8 cellular contexts compared by ENCODE assay signal in the genomic region with DNA sequence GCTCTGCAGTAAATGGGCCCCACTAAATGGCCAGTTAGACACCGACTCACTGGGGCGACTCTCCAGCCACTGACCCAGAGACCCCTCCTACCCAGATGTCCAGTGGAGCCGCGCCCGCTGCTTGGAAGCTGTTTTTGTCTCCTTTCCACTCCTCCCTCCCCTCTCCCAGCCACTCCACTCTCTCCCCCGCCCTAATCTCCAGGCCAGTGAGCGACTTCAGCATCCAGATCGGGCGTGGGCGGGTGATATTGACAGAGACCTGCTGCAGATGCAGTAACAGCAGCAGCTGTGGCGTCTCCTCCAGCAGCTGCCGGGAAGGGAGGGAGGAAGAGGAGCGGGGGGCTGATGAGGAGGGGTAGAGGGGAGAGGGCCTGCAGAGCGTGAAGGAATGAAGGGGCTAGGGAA. TPM values are rescaled to one million over a fixed set of nuclear protein-coding genes. Genes with fewer than 3 reads are reported as not detected.
DNase-seq lines count a peak whose midpoint lies in the region; ATAC-seq and TF ChIP-seq lines count a peak whose summit lies in the region.

Gene SCN7A (minus strand): TSS at position 110 of the 405 bp plus-strand sequence. CDS start 16,553 bp downstream, outside the sequence.

- TF ChIP-seq POLR2A in breast epithelium (IDR thresholded peaks at IDR 0.05), result no peak

- H3K27ac ChIP-seq in breast epithelium (no peak within 1 kb of the TSS), left lung (no peak within 1 kb of the TSS)

- POLR2A ChIA-PET in activated CD4-positive, alpha-beta T cell treated with anti-CD3 and anti-CD28 coated beads for 36 hours (lab: Charles Lee), result interaction anchor here (0.6 kb wide), 1 partner anchor 555 kb away, joined by 3 read pairs; no protein-coding TSS in a partner anchor

- H3K9me3 ChIP-seq in breast epithelium, result no peaks in the 10 kb centered on the region
- no peaks in the 10 kb centered on the region for H3K9me3 ChIP-seq in left lung

- peaks cover 0 to 4% of the 10 kb centered on the region in 2 donors for H3K27me3 ChIP-seq in breast epithelium
- H3K27me3 ChIP-seq in left lung, result no peaks in the 10 kb centered on the region

- peak; percentile 36 for DNase-seq in activated CD4-positive, alpha-beta T cell treated with anti-CD3 and anti-CD28 coated beads for 36 hours
- no peak for DNase-seq in activated CD4-positive, alpha-beta T cell treated with anti-CD3 and anti-CD28 coated beads, Interleukin-2, amount 10 ng/mL, durations not matched to agents 24 days and 14 days
- DNase-seq in breast epithelium (ENCODE audit: low spot score in 2 of 2) (peak; percentile 32 to 53), left lung (peak; percentile 69 to 81), type B pancreatic cell (ENCODE audit: extremely low spot score, unreplicated experiment) (peak; percentile 72), epidermal melanocyte (ENCODE audit: insufficient read length, low spot score) (no peak), RPMI8226 (no peak)

- no peak within 1 kb of the TSS for H3K27ac Mint-ChIP-seq in activated CD4-positive, alpha-beta T cell treated with anti-CD3 and anti-CD28 coated beads for 36 hours
- H3K27ac Mint-ChIP-seq in activated CD4-positive, alpha-beta T cell treated with anti-CD3 and anti-CD28 coated beads, Interleukin-2, amount 10 ng/mL, durations not matched to agents 24 days and 14 days, result no peak within 1 kb of the TSS
- H3K27ac Mint-ChIP-seq in type B pancreatic cell, result peak within 1 kb of the TSS; percentile 24

- CTCF ChIA-PET in activated CD4-positive, alpha-beta T cell treated with anti-CD3 and anti-CD28 coated beads for 36 hours (lab: Charles Lee), result no interaction called here

- no peaks in the 10 kb centered on the region for H3K4me1 Mint-ChIP-seq in activated CD4-positive, alpha-beta T cell treated with anti-CD3 and anti-CD28 coated beads for 36 hours
- H3K4me1 Mint-ChIP-seq in activated CD4-positive, alpha-beta T cell treated with anti-CD3 and anti-CD28 coated beads, Interleukin-2, amount 10 ng/mL, durations not matched to agents 24 days and 14 days, result no peaks in the 10 kb centered on the region
- H3K4me1 Mint-ChIP-seq in type B pancreatic cell (ENCODE audit: unreplicated experiment), result peaks cover 7% of the 10 kb centered on the region

- H3K4me3 Mint-ChIP-seq in activated CD4-positive, alpha-beta T cell treated with anti-CD3 and anti-CD28 coated beads for 36 hours, result no peak within 1 kb of the TSS
- H3K4me3 Mint-ChIP-seq in activated CD4-positive, alpha-beta T cell treated with anti-CD3 and anti-CD28 coated beads, Interleukin-2, amount 10 ng/mL, durations not matched to agents 24 days and 14 days, result no peak within 1 kb of the TSS
- H3K4me3 Mint-ChIP-seq in type B pancreatic cell, result peak within 1 kb of the TSS; percentile 83

- intact Hi-C loops in activated CD4-positive, alpha-beta T cell treated with anti-CD3 and anti-CD28 coated beads for 36 hours (cut with DNase I, micrococcal nuclease), result no loop called here
- intact Hi-C loops in activated CD4-positive, alpha-beta T cell treated with anti-CD3 and anti-CD28 coated beads, Interleukin-2, amount 10 ng/mL, durations not matched to agents 24 days and 14 days (cut with micrococcal nuclease), result no loop called here
- intact Hi-C loops in breast epithelium (cut with DNase I; ENCODE audit: low total_unique reads), result no loop called here
- intact Hi-C loops in left lung (cut with DNase I), result no loop called here

- H3K9me3 Mint-ChIP-seq in activated CD4-positive, alpha-beta T cell treated with anti-CD3 and anti-CD28 coated beads for 36 hours (ENCODE audit: low read depth), result no peaks in the 10 kb centered on the region
- no peaks in the 10 kb centered on the region for H3K9me3 Mint-ChIP-seq in activated CD4-positive, alpha-beta T cell treated with anti-CD3 and anti-CD28 coated beads, Interleukin-2, amount 10 ng/mL, durations not matched to agents 24 days and 14 days
- no peaks in the 10 kb centered on the region for H3K9me3 Mint-ChIP-seq in type B pancreatic cell

- H3K4me3 ChIP-seq in breast epithelium (peak within 1 kb of the TSS; percentile 5 to 59 (median 35)), left lung (peak within 1 kb of the TSS; percentile 22 to 31)

- H3K27me3 Mint-ChIP-seq in activated CD4-positive, alpha-beta T cell treated with anti-CD3 and anti-CD28 coated beads for 36 hours, result peaks cover 8% of the 10 kb centered on the region
- peaks cover 3% of the 10 kb centered on the region for H3K27me3 Mint-ChIP-seq in activated CD4-positive, alpha-beta T cell treated with anti-CD3 and anti-CD28 coated beads, Interleukin-2, amount 10 ng/mL, durations not matched to agents 24 days and 14 days
- H3K27me3 Mint-ChIP-seq in type B pancreatic cell, result peaks cover 28% of the 10 kb centered on the region

- no peaks in the 10 kb centered on the region for H3K36me3 Mint-ChIP-seq in activated CD4-positive, alpha-beta T cell treated with anti-CD3 and anti-CD28 coated beads for 36 hours (ENCODE audit: low read depth)
- H3K36me3 Mint-ChIP-seq in activated CD4-positive, alpha-beta T cell treated with anti-CD3 and anti-CD28 coated beads, Interleukin-2, amount 10 ng/mL, durations not matched to agents 24 days and 14 days (ENCODE audit: low read depth), result no peaks in the 10 kb centered on the region
- H3K36me3 Mint-ChIP-seq in type B pancreatic cell, result no peaks in the 10 kb centered on the region

- no peak for TF ChIP-seq CTCF in breast epithelium (IDR thresholded peaks at IDR 0.05)
- TF ChIP-seq CTCF in left lung (IDR thresholded peaks at IDR 0.05), result no peak
- TF ChIP-seq CTCF in type B pancreatic cell (conservative IDR thresholded peaks at IDR 0.05), result no peak

- H3K4me1 ChIP-seq in breast epithelium (no peaks in the 10 kb centered on the region), left lung (no peaks in the 10 kb centered on the region)

- no peak for ATAC-seq in activated CD4-positive, alpha-beta T cell treated with anti-CD3 and anti-CD28 coated beads for 36 hours
- ATAC-seq in left lung, result peak; percentile 86
- no peak for ATAC-seq in HG02798 (IDR thresholded peaks at IDR 0.05; ENCODE audit: poor library complexity, unreplicated experiment)

- H3K36me3 ChIP-seq in breast epithelium (no peaks in the 10 kb centered on the region), left lung (no peaks in the 10 kb centered on the region)

RNA-seq across cellular contexts. Expression of gene SCN7A, which starts in this region (rescaled TPM):
- total RNA-seq in activated CD4-positive, alpha-beta T cell treated with anti-CD3 and anti-CD28 coated beads for 36 hours, result not detected
- not detected in 2 replicates for total RNA-seq in activated CD4-positive, alpha-beta T cell treated with anti-CD3 and anti-CD28 coated beads, Interleukin-2, amount 10 ng/mL, durations not matched to agents 24 days and 14 days
- total RNA-seq in breast epithelium, result 10 to 100 TPM; 11.5 to 13.3 (median 12.1) TPM
- total RNA-seq in left lung, result 10 to 100 TPM; 21.9 to 24.6 TPM
- total RNA-seq in type B pancreatic cell (ENCODE audit: low replicate concordance), result 1.8 and 2.8 TPM in 2 replicates

Comparison
In these comparisons a context has a peak if more than half of its experiments do, and no peak if none do; other contexts are left out.
1. Peak in DNase-seq in activated CD4-positive, alpha-beta T cell treated with anti-CD3 and anti-CD28 coated beads for 36 hours; RNA of the gene not detected or under 1 TPM.
2. DNase-seq: peak in breast epithelium (2 of 2), left lung (2 of 2) and type B pancreatic cell (single experiment); none in activated CD4-positive, alpha-beta T cell treated with anti-CD3 and anti-CD28 coated beads, Interleukin-2, amount 10 ng/mL, durations not matched to agents 24 days and 14 days (single experiment), epidermal melanocyte (single experiment) and RPMI8226 (single experiment).